Comparison of ENCODE assay signal across 9 cellular contexts in the genomic region with DNA sequence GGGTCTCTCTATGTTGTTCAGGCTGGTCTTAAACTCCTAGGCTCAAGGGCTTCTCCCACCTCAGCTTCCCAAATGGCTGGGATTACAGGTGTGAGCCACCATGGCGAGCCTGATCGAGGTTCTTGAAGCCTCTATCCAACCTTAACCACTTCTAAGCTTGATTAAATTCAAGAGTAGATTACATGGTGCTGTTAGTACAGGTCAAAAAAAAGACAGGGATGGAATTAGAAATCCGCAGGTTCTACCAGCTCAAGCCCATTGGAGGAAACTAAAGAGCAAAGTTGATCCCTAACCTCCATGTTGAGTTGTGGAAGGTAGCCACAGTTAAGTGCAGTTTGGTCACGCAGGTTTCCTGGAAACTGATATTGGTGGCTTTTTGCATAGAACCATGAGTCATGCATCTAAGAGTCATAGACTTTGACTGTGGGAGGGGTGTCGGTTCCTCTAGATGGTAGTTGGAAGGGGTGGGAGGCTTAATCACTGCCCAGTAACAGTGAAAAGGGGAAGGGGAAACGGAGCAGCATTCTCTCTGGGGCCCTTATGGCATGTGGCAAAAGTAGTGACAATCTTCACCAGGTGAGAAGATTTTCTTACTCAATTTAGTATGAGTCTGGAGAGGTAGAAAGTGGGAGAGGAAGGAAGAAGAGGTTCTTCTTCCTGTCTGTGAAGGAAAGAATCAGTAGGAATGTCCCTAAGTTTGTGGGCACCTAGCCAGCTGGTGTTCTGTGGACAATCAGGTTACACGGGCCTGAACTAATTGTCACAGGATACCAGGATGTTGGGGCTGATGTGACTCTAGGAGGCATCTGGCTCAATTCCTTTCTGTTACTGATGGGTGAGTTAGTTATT. TPM values are rescaled to one million over a fixed set of nuclear protein-coding genes. Genes with fewer than 3 reads are reported as not detected.
A peak's percentile ranks its signal among the peaks of the same experiment; 100 is the strongest.
DNase-seq lines count a peak whose midpoint lies in the region; ATAC-seq, FAIRE-seq and TF ChIP-seq lines count a peak whose summit lies in the region.
"Had no signal": no experiment of that assay in that cellular context is flagged by ENCODE, and none has a peak within 500 bp of the region (broad histone marks: within the 10 kb centered on the region; RNA-seq: fewer than 3 reads in every experiment).

No MANE protein-coding gene starts in this region.

- POLR2A ChIA-PET in GM12878 (lab: Charles Lee) = interaction anchor here (0.7 to 2.1 kb wide), 3 partner anchors 9 to 82 kb away, joined by 3 to 11 read pairs (median 3); no protein-coding TSS in a partner anchor

- peak in 1 of 2 experiments; percentile 58; a peak in 1 of 4 replicates for TF ChIP-seq EP300 in GM12878 (IDR thresholded peaks at IDR 0.05; ENCODE audit: borderline replicate concordance in 1 of 2, control insufficient read depth in 1 of 2, low read depth in 2 of 2, low read length in 2 of 2)

- in situ Hi-C loops in GM12878 (cut with MboI) = loop anchor here (5.0 kb wide), 1 partner anchor 872 kb away; no protein-coding TSS in a partner anchor

- H2AFZ ChIP-seq in GM12878 (ENCODE audit: control insufficient read depth, low read depth, low read length) = no peak overlapping the region

- TF ChIP-seq RAD21 in GM12878 (IDR thresholded peaks at IDR 0.05; ENCODE audit: insufficient read depth, low read depth, low read length) = no peak

- H3K4me2 ChIP-seq in GM12878 (ENCODE audit: control insufficient read depth, insufficient read depth) = peak overlapping the region; percentile 78

- peaks cover 22% of the 10 kb centered on the region for H3K4me1 ChIP-seq in GM12878 (ENCODE audit: control insufficient read depth, insufficient read depth, low read length)

- RAD21 ChIA-PET in GM12878 (lab: Charles Lee; ENCODE audit: unreplicated experiment) = interaction anchor here (0.9 kb wide), 2 partner anchors 244 to 319 kb away, joined by 3 read pairs; no protein-coding TSS in a partner anchor

- H3K9me3 ChIP-seq in GM12878 (replicated peaks; ENCODE audit: control insufficient read depth, insufficient read depth, low read length) = no peaks in the 10 kb centered on the region

- SMC1A ChIA-PET in GM12878 (lab: Charles Lee; ENCODE audit: uncharacterized antibody, unreplicated experiment) = interaction anchor here (0.7 to 1.8 kb wide), 5 partner anchors 8 to 84 kb away, joined by 3 to 9 read pairs (median 4); no protein-coding TSS in a partner anchor

- BruUV-seq in GM12878 (replicated peaks; lab: Mats Ljungman, UMichigan) = no TSS peak

- ATAC-seq in GM18511 (IDR thresholded peaks at IDR 0.05; ENCODE audit: unreplicated experiment) (peak; percentile 68), HG02763 (IDR thresholded peaks at IDR 0.05; ENCODE audit: unreplicated experiment) (peak; percentile 63), GM12878 (peak; percentile 65)

- peak overlapping the region; percentile 55 for H3K9ac ChIP-seq in GM12878 (ENCODE audit: control insufficient read depth, insufficient read depth, low read length)

- no peaks in the 10 kb centered on the region for H3K27me3 ChIP-seq in GM12878 (replicated peaks in 1 of 2; ENCODE audit: control insufficient read depth in 2 of 2, insufficient read depth in 2 of 2, low read length in 1 of 2)

- H4K20me1 ChIP-seq in GM12878 (ENCODE audit: control insufficient read depth, insufficient read depth) = peaks cover 6% of the 10 kb centered on the region; the same call in 1 of the 2 replicates

- DNase-seq in SIG-M5 treated with dmso at 0.1 percent for 504 hours (lab: John Stamatoyannopoulos, UW; ENCODE audit: unreplicated experiment) (peak; percentile 77), GM12878 (ENCODE audit: low read depth, low spot score) (peak; percentile 65), COLO668 (lab: John Stamatoyannopoulos, UW; ENCODE audit: unreplicated experiment) (no peak), pons (ENCODE audit: low spot score) (no peak), lower leg skin (ENCODE audit: low spot score in 2 of 2) (no peak)
- peak; percentile 31 for DNase-seq in stimulated activated CD8-positive, alpha-beta memory T cell treated with anti-CD3 and anti-CD28 coated beads, Interleukin-4, amount 100 ng/mL, for 24 hours (ENCODE audit: low read depth)
- DNase-seq: IMR-90 had no signal

- CTCF ChIA-PET in GM12878 (lab: Yijun Ruan, JAX) = no interaction called here

- peak overlapping the region; percentile 76 for H3K27ac ChIP-seq in GM12878 (ENCODE audit: control insufficient read depth, insufficient read depth)

- peaks cover 0 to 20% of the 10 kb centered on the region in 2 experiments; a peak in 2 of 4 replicates for H3K36me3 ChIP-seq in GM12878 (ENCODE audit: control insufficient read depth in 2 of 2, insufficient read depth in 2 of 2, low read length in 1 of 2)

- TF ChIP-seq CTCF in GM12878 (IDR thresholded peaks at IDR 0.05 in 2 of 3, conservative IDR thresholded peaks at IDR 0.05 in 1 of 3; ENCODE audit: control insufficient read depth in 2 of 3, extremely low read depth in 1 of 3, insufficient read depth in 1 of 3, low read depth in 3 of 3, low read length in 3 of 3) (no peak), lower leg skin (IDR thresholded peaks at IDR 0.05) (no peak)

- intact Hi-C loops in GM12878 (cut with micrococcal nuclease; ENCODE audit: unreplicated experiment) (loop anchor here (10.0 kb wide), 2 partner anchors 245 to 265 kb away; partner anchors contain the start of genes CEPT1 and DRAM2), lower leg skin (cut with DNase I; ENCODE audit: low total_unique reads) (no loop called here)

- FAIRE-seq in GM12878 (lab: Jason Lieb, UNC) = no peak

- H3K4me3 ChIP-seq in GM12878 = peak overlapping the region; percentile 62
- no peak overlapping the region for H3K4me3 ChIP-seq in lower leg skin (ENCODE audit: low read depth, poor library complexity, severe bottlenecking)

- peaks cover 100% of the 10 kb centered on the region for H3K79me2 ChIP-seq in GM12878 (ENCODE audit: control insufficient read depth, insufficient read depth, low read length)

- WGBS in GM12878 (ENCODE audit: insufficient coverage, insufficient replicate concordance, low lambda C conversion rate, missing lambda C conversion rate) = under 1% methylated on average over 7 of the region's 7 CpGs
- 37 to 56% methylated on average over 7 of the region's 7 CpGs for WGBS in lower leg skin, 2 donors

- peak; percentile 48; the same call in 1 of the 2 replicates for TF ChIP-seq POLR2A in GM12878 (IDR thresholded peaks at IDR 0.05; ENCODE audit: low read depth, low read length)
- no peak for TF ChIP-seq POLR2A in lower leg skin (IDR thresholded peaks at IDR 0.05)

TF ChIP-seq in GM12878, 131 proteins besides CTCF, POLR2A, EP300 and RAD21 (continues in another document):
- no peak for TF ChIP-seq ZNF274 (IDR thresholded peaks at IDR 0.05; ENCODE audit: insufficient read depth, insufficient read length)
- no peak for TF ChIP-seq SREBF1 (IDR thresholded peaks at IDR 0.05; ENCODE audit: low read length)
- no peak for TF ChIP-seq USF2 (IDR thresholded peaks at IDR 0.05; ENCODE audit: borderline replicate concordance, low read depth, low read length)
- no peak for TF ChIP-seq SREBF2 (IDR thresholded peaks at IDR 0.05; ENCODE audit: low read length)
- TF ChIP-seq SUZ12 (IDR thresholded peaks at IDR 0.05; ENCODE audit: unreplicated experiment) = no peak
- no peak for TF ChIP-seq CHD2 (IDR thresholded peaks at IDR 0.05; ENCODE audit: borderline replicate concordance, low read depth, low read length)
- peak; percentile 82; the same call in 1 of the 2 replicates for TF ChIP-seq SPI1 (IDR thresholded peaks at IDR 0.05; ENCODE audit: borderline replicate concordance, insufficient read depth, low read depth, low read length)
- no peak for TF ChIP-seq NR2C1 (IDR thresholded peaks at IDR 0.05)
- TF ChIP-seq HDGF (IDR thresholded peaks at IDR 0.05) = no peak
- no peak for TF ChIP-seq SMAD5 (IDR thresholded peaks at IDR 0.05; ENCODE audit: low read depth)
- TF ChIP-seq PAX5 (IDR thresholded peaks at IDR 0.05; ENCODE audit: borderline replicate concordance, low read depth, low read length) = no peak
- TF ChIP-seq, protein P1, sequence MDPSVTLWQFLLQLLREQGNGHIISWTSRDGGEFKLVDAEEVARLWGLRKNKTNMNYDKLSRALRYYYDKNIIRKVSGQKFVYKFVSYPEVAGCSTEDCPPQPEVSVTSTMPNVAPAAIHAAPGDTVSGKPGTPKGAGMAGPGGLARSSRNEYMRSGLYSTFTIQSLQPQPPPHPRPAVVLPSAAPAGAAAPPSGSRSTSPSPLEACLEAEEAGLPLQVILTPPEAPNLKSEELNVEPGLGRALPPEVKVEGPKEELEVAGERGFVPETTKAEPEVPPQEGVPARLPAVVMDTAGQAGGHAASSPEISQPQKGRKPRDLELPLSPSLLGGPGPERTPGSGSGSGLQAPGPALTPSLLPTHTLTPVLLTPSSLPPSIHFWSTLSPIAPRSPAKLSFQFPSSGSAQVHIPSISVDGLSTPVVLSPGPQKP (IDR thresholded peaks at IDR 0.05; ENCODE audit: low read depth, low read length) = no peak
- TF ChIP-seq ETV6 (conservative IDR thresholded peaks at IDR 0.05 in 1 of 2, IDR thresholded peaks at IDR 0.05 in 1 of 2; ENCODE audit: borderline replicate concordance in 1 of 2, low read depth in 1 of 2) = peak in 1 of 2 experiments; percentile 86; a peak in 2 of 4 replicates

RNA-seq across cellular contexts. Expression of gene CD53, which starts 7.0 kb away (rescaled TPM):
- 862 and 874 TPM in 2 replicates for total RNA-seq in GM12878 (2013; cell fraction: nucleolus; rRNA removed)
- total RNA-seq in GM12878 (2014; rRNA removed) (496 and 596 TPM in 2 replicates), GM12878 (2014; rRNA removed; fragmentation: Illumina TruSeq; extraction: Trizol) (486 and 494 TPM in 2 replicates), GM12878 (2021) (350 and 358 TPM in 2 replicates), lower leg skin (10 to 100 TPM in 2 of 4 donors, 1 to 10 TPM in 2; 4.7 to 12.7 (median 8.8) TPM)
- 487 TPM for polyA plus RNA-seq in GM12878 (2011; ENCODE audit: low read depth)
- polyA plus RNA-seq in GM12878 (2011; rRNA removed) (1,389 and 1,504 TPM in 2 replicates), GM12878 (2014; fragmentation: Illumina TruSeq; extraction: Trizol) (647 and 743 TPM in 2 replicates), GM12878 (2014; fragmentation: Nextera tagmentation; extraction: Ambion mirVana) (100 to 1,000 TPM; 698 to 917 TPM), GM12878 (2014; rRNA removed) (486 and 579 TPM in 2 replicates), GM12878 (2016; fragmentation: Nextera tagmentation; extraction: Ambion mirVana) (100 to 1,000 TPM; 393 to 399 TPM)
- 1,163 and 1,224 TPM in 2 replicates for polyA plus RNA-seq in GM12878 (2011; cell fraction: cytosol; rRNA removed)
- polyA plus RNA-seq in GM12878 (2011; cell fraction: nucleus; rRNA removed) = 767 and 909 TPM in 2 replicates
- 427 and 537 TPM in 2 replicates for polyA plus RNA-seq in GM12878 (2012)
- 1,122 and 1,341 TPM in 2 replicates for polyA minus RNA-seq in GM12878 (2011; rRNA and poly(A)+ RNA removed)
- 158 and 198 TPM in 2 replicates for polyA minus RNA-seq in GM12878 (2011; cell fraction: cytosol; rRNA and poly(A)+ RNA removed)
- polyA minus RNA-seq in GM12878 (2011; cell fraction: nucleus; rRNA and poly(A)+ RNA removed) = 173 and 197 TPM in 2 replicates
- total RNA-seq: IMR-90 had no signal
- polyA plus RNA-seq: IMR-90 had no signal

Comparison
In these comparisons a context has a peak if more than half of its experiments do, and no peak if none do; other contexts are left out.
1. DNase-seq: peak in SIG-M5 treated with dmso at 0.1 percent for 504 hours (single experiment), GM12878 (single experiment) and stimulated activated CD8-positive, alpha-beta memory T cell treated with anti-CD3 and anti-CD28 coated beads, Interleukin-4, amount 100 ng/mL, for 24 hours (single experiment); none in COLO668 (single experiment), pons (single experiment) and lower leg skin (0 of 2).
2. RNA of gene CD53, which starts 7.0 kb away (total RNA-seq): 350 to 874 TPM in GM12878; 4.7 to 12.7 TPM in lower leg skin; every median in the first group is over 10 times any median in the second.
3. Peak in every context shown above with its lines, with median percentiles within 50 percentile points of each other: ATAC-seq.